Comparison of ENCODE assay signal across 8 cellular contexts in the genomic region with DNA sequence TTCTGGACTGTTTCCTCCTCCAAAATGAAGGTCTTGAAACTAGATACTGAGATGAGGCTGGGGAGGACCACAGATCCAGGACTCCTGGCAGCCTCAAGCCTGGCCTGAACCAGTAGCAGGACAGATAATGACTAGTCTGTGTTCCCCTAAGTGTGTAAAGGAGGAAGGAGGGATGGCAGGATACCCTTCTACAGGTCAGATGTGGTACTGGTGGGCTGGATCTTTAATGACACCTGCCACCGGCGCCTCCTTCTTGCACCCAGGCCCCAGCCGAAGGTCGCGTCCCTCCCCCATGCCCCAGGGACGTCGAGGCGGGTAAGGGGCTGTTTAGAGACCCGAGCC. TPM values are rescaled to one million over a fixed set of nuclear protein-coding genes. Genes with fewer than 3 reads are reported as not detected.
DNase-seq lines count a peak whose midpoint lies in the region; ATAC-seq, FAIRE-seq and TF ChIP-seq lines count a peak whose summit lies in the region.

No MANE protein-coding gene starts in this region.

- FAIRE-seq in K562 (lab: Jason Lieb, UNC) = peak; percentile 65

- in situ Hi-C loops in K562 (cut with MboI) = no loop called here

- H3K9me1 ChIP-seq in K562 (ENCODE audit: control insufficient read depth, insufficient read depth, low read length) = no peaks in the 10 kb centered on the region

- H3K4me3 Mint-ChIP-seq in CD8-positive, alpha-beta memory T cell = peak overlapping the region; percentile 85 to 91 (median 88)

- TF ChIP-seq CTCF in K562 (IDR thresholded peaks at IDR 0.05 in 2 of 3, conservative IDR thresholded peaks at IDR 0.05 in 1 of 3; ENCODE audit: insufficient read depth in 2 of 3, low read depth in 1 of 3, low read length in 3 of 3) (no peak), thyroid gland (IDR thresholded peaks at IDR 0.05) (no peak)

- peak; percentile 8 for ATAC-seq in HG03342 (IDR thresholded peaks at IDR 0.05; ENCODE audit: unreplicated experiment)
- ATAC-seq in K562 = peak; percentile 38
- no peak for ATAC-seq in GM21737 (IDR thresholded peaks at IDR 0.05; ENCODE audit: unreplicated experiment)

- TF ChIP-seq POLR2A in K562 (conservative IDR thresholded peaks at IDR 0.05) (no peak), thyroid gland (IDR thresholded peaks at IDR 0.05) (no peak)

- peak overlapping the region; percentile 95 to 98 for H3K9ac ChIP-seq in K562 (ENCODE audit: insufficient read depth in 1 of 2, low read depth in 2 of 2, low read length in 2 of 2)

- no peaks in the 10 kb centered on the region for H3K9me3 ChIP-seq in CD8-positive, alpha-beta memory T cell (ENCODE audit: low read length)
- H3K9me3 ChIP-seq in K562 (replicated peaks; ENCODE audit: control insufficient read depth, insufficient read depth, low read depth, low read length) (no peaks in the 10 kb centered on the region), thyroid gland (no peaks in the 10 kb centered on the region)

- H3K4me3 ChIP-seq in CD8-positive, alpha-beta memory T cell (ENCODE audit: low read length) = peak overlapping the region; percentile 85
- H3K4me3 ChIP-seq in K562 = peak overlapping the region; percentile 87
- H3K4me3 ChIP-seq in thyroid gland (replicated peaks in 1 of 3) = peak overlapping the region; percentile 96 to 97 (median 96)

- CTCF ChIA-PET in CD8-positive, alpha-beta memory T cell (lab: Charles Lee) = interaction anchor here (1.0 to 5.4 kb wide), 4 partner anchors 26 to 98 kb away, joined by 3 to 30 read pairs (median 4); a partner anchor contains a TSS
- CTCF ChIA-PET in K562 (lab: Yijun Ruan, JAX; ENCODE audit: low intra/inter-chr PET ratio) = no interaction called here

- DNase-seq in CD8-positive, alpha-beta memory T cell = no peak
- peak in 1 of 4 experiments; percentile 16 for DNase-seq in K562 (ENCODE audit: extremely low read depth in 1 of 4, low spot score in 3 of 4)
- DNase-seq in thyroid gland = no peak
- DNase-seq in islet precursor cell = no peak
- no peak for DNase-seq in NCI-H146 (lab: John Stamatoyannopoulos, UW)

- H3K36me3 Mint-ChIP-seq in CD8-positive, alpha-beta memory T cell = peaks cover 0 to 38% (median 6%) of the 10 kb centered on the region in 3 donors

- H3K79me2 ChIP-seq in K562 (ENCODE audit: control insufficient read depth, insufficient read depth, low read length) = peaks cover 20% of the 10 kb centered on the region

- no TSS peak for BruUV-seq in K562 (replicated peaks; lab: Mats Ljungman, UMichigan)

- no peak for TF ChIP-seq RAD21 in K562 (CRISPR knock-in tag; conservative IDR thresholded peaks at IDR 0.05 in 1 of 2, IDR thresholded peaks at IDR 0.05 in 1 of 2)

- no peaks in the 10 kb centered on the region for H3K9me3 Mint-ChIP-seq in CD8-positive, alpha-beta memory T cell

- H3K4me1 Mint-ChIP-seq in CD8-positive, alpha-beta memory T cell = peaks cover 13 to 41% (median 17%) of the 10 kb centered on the region in 3 donors

- no peaks in the 10 kb centered on the region for H3K27me3 Mint-ChIP-seq in CD8-positive, alpha-beta memory T cell

- peaks cover 21% of the 10 kb centered on the region for H3K4me1 ChIP-seq in CD8-positive, alpha-beta memory T cell (ENCODE audit: insufficient read depth, low read length)
- peaks cover 9 to 41% of the 10 kb centered on the region in 2 experiments; a peak in 4 of 5 replicates for H3K4me1 ChIP-seq in K562 (replicated peaks in 1 of 2; ENCODE audit: control insufficient read depth in 2 of 2, insufficient read depth in 2 of 2, low read length in 2 of 2)
- H3K4me1 ChIP-seq in thyroid gland = peaks cover 10 to 17% of the 10 kb centered on the region in 2 donors

- 0% methylated on average over 4 of the region's 9 CpGs for WGBS in K562 (ENCODE audit: insufficient coverage, low coverage, missing lambda C conversion rate)
- 0% methylated on average over 3 of the region's 9 CpGs; no CpG with 5 or more reads in 1 of the 2 donors for WGBS in thyroid gland, 2 donors

- no peaks in the 10 kb centered on the region for H3K27me3 ChIP-seq in CD8-positive, alpha-beta memory T cell (ENCODE audit: insufficient read depth, low read length, poor library complexity, severe bottlenecking)
- no peaks in the 10 kb centered on the region for H3K27me3 ChIP-seq in K562 (ENCODE audit: control insufficient read depth in 2 of 2, insufficient read depth in 2 of 2, low read length in 2 of 2)
- no peaks in the 10 kb centered on the region for H3K27me3 ChIP-seq in layer of hippocampus (ENCODE audit: control insufficient read depth, insufficient read depth, low read length)
- no peaks in the 10 kb centered on the region for H3K27me3 ChIP-seq in thyroid gland

- H4K20me1 ChIP-seq in K562 (replicated peaks; ENCODE audit: control insufficient read depth, insufficient read depth, low read length) = no peaks in the 10 kb centered on the region

- H3K4me2 ChIP-seq in K562 (ENCODE audit: insufficient read depth, low read length) = peak overlapping the region; percentile 100

- intact Hi-C loops in K562 (cut with micrococcal nuclease) = no loop called here
- intact Hi-C loops in thyroid gland (cut with DNase I) = no loop called here

- peak overlapping the region; percentile 84 for H2AFZ ChIP-seq in K562 (ENCODE audit: low read depth, low read length)

- no peak for TF ChIP-seq EP300 in K562 (IDR thresholded peaks at IDR 0.05; ENCODE audit: low read length)

- H3K27ac Mint-ChIP-seq in CD8-positive, alpha-beta memory T cell = peak overlapping the region; percentile 88 to 97 (median 92)

- peaks cover 31% of the 10 kb centered on the region for H3K36me3 ChIP-seq in CD8-positive, alpha-beta memory T cell (ENCODE audit: insufficient read depth, low read length)
- H3K36me3 ChIP-seq in K562 (ENCODE audit: control insufficient read depth, insufficient read depth, low read length) (peaks cover 45% of the 10 kb centered on the region), thyroid gland (peaks cover 59 to 74% of the 10 kb centered on the region in 2 donors)

- POLR2A ChIA-PET in CD8-positive, alpha-beta memory T cell (lab: Charles Lee) = interaction anchor here (1.0 to 2.7 kb wide), 8 partner anchors 16 to 220 kb away, joined by 3 to 45 read pairs (median 8); a partner anchor contains a TSS
- POLR2A ChIA-PET in K562 (lab: Yijun Ruan, JAX) = interaction anchor here (0.6 to 1.4 kb wide), 5 partner anchors 14 to 486 kb away, joined by 3 to 7 read pairs (median 5); a partner anchor contains a TSS

- peak overlapping the region; percentile 92 for H3K27ac ChIP-seq in CD8-positive, alpha-beta memory T cell (ENCODE audit: low read depth, low read length)
- peak overlapping the region; percentile 97 for H3K27ac ChIP-seq in K562 (ENCODE audit: extremely low read depth, low read depth, low read length)
- H3K27ac ChIP-seq in layer of hippocampus (ENCODE audit: low read depth, low read length) = peak overlapping the region; percentile 93
- H3K27ac ChIP-seq in thyroid gland = peak overlapping the region; percentile 90 to 95 (median 91)

RNA-seq across cellular contexts. Expression of a gene that starts 0.6 kb away (rescaled TPM):
- 10 to 100 TPM; 71.8 to 73.9 TPM for total RNA-seq in CD8-positive, alpha-beta memory T cell
- polyA plus RNA-seq in CD8-positive, alpha-beta memory T cell = 32.8 TPM
- total RNA-seq in K562 (2011; cell fraction: chromatin; rRNA removed; ENCODE audit: low replicate concordance) = 72.0 and 145 TPM in 2 replicates
- 82.7 and 95.3 TPM in 2 replicates for total RNA-seq in K562 (2011; cell fraction: nucleolus; rRNA removed)
- 51.1 and 55.9 TPM in 2 replicates for total RNA-seq in K562 (2011; cell fraction: nucleoplasm; rRNA removed)
- total RNA-seq in K562 (2014; rRNA removed) (38.1 and 42.0 TPM in 2 replicates), K562 (2014; rRNA removed; fragmentation: Illumina TruSeq; extraction: Trizol) (15.5 and 20.0 TPM in 2 replicates), K562 (2015; rRNA removed; fragmentation: Illumina TruSeq; extraction: Trizol) (20.8 and 25.2 TPM in 2 replicates), K562 (2021) (64.7 and 65.9 TPM in 2 replicates), thyroid gland (100 to 1,000 TPM in 1 of 4 donors, 10 to 100 TPM in 3; 72.3 to 104 (median 77.4) TPM)
- polyA plus RNA-seq in K562 (2011; rRNA removed) (36.9 and 43.3 TPM in 2 replicates), K562 (2014; fragmentation: Illumina TruSeq; extraction: Trizol) (34.9 and 37.6 TPM in 2 replicates), K562 (2014; fragmentation: Nextera tagmentation; extraction: Ambion mirVana) (under 1 TPM; 0.24 to 0.43 TPM), K562 (2014; rRNA removed) (37.9 and 47.7 TPM in 2 replicates)
- polyA plus RNA-seq in K562 (2011; cell fraction: cytosol; rRNA removed) = 29.8 and 52.3 TPM in 2 replicates
- polyA plus RNA-seq in K562 (2011; cell fraction: nucleus; rRNA removed) = 124 and 151 TPM in 2 replicates
- polyA plus RNA-seq in K562 (2012) = 32.1 and 45.6 TPM in 2 replicates
- 61.0 and 69.3 TPM in 2 replicates for polyA minus RNA-seq in K562 (2011; rRNA and poly(A)+ RNA removed)
- polyA minus RNA-seq in K562 (2011; cell fraction: cytosol; rRNA and poly(A)+ RNA removed) = 30.9 and 34.9 TPM in 2 replicates
- polyA minus RNA-seq in K562 (2011; cell fraction: nucleus; rRNA and poly(A)+ RNA removed) = 32.2 and 36.4 TPM in 2 replicates

RNA-seq across cellular contexts. Expression of a gene that starts 12.8 kb away (rescaled TPM):
- under 1 TPM; 0.58 to 0.77 TPM for total RNA-seq in CD8-positive, alpha-beta memory T cell
- polyA plus RNA-seq in CD8-positive, alpha-beta memory T cell = not detected
- 150 and 415 TPM in 2 replicates for total RNA-seq in K562 (2011; cell fraction: chromatin; rRNA removed; ENCODE audit: low replicate concordance)
- 171 and 192 TPM in 2 replicates for total RNA-seq in K562 (2011; cell fraction: nucleolus; rRNA removed)
- total RNA-seq in K562 (2011; cell fraction: nucleoplasm; rRNA removed) = 123 and 131 TPM in 2 replicates
- total RNA-seq in K562 (2014; rRNA removed) (11.1 and 16.2 TPM in 2 replicates), K562 (2014; rRNA removed; fragmentation: Illumina TruSeq; extraction: Trizol) (4.9 and 6.0 TPM in 2 replicates), K562 (2015; rRNA removed; fragmentation: Illumina TruSeq; extraction: Trizol) (6.4 and 6.7 TPM in 2 replicates), K562 (2021) (17.5 and 17.9 TPM in 2 replicates), thyroid gland (100 to 1,000 TPM; 452 to 573 (median 527) TPM)
- polyA plus RNA-seq in K562 (2011; rRNA removed) (19.9 and 39.0 TPM in 2 replicates), K562 (2014; fragmentation: Illumina TruSeq; extraction: Trizol) (17.2 and 18.4 TPM in 2 replicates), K562 (2014; fragmentation: Nextera tagmentation; extraction: Ambion mirVana) (1 to 10 TPM; 1.4 to 3.0 TPM), K562 (2014; rRNA removed) (22.8 and 26.0 TPM in 2 replicates)
- polyA plus RNA-seq in K562 (2011; cell fraction: cytosol; rRNA removed) = 17.5 and 18.1 TPM in 2 replicates
- polyA plus RNA-seq in K562 (2011; cell fraction: nucleus; rRNA removed) = 458 and 581 TPM in 2 replicates
- polyA plus RNA-seq in K562 (2012) = 23.7 and 43.7 TPM in 2 replicates
- 20.4 and 20.6 TPM in 2 replicates for polyA minus RNA-seq in K562 (2011; rRNA and poly(A)+ RNA removed)
- polyA minus RNA-seq in K562 (2011; cell fraction: cytosol; rRNA and poly(A)+ RNA removed) = 13.8 and 22.3 TPM in 2 replicates
- polyA minus RNA-seq in K562 (2011; cell fraction: nucleus; rRNA and poly(A)+ RNA removed) = 29.9 and 34.7 TPM in 2 replicates

RNA-seq across cellular contexts. Expression of a gene that starts 15.5 kb away (rescaled TPM):
- 100 to 1,000 TPM; 233 to 244 TPM for total RNA-seq in CD8-positive, alpha-beta memory T cell
- 95.8 TPM for polyA plus RNA-seq in CD8-positive, alpha-beta memory T cell
- 244 and 492 TPM in 2 replicates for total RNA-seq in K562 (2011; cell fraction: chromatin; rRNA removed; ENCODE audit: low replicate concordance)
- total RNA-seq in K562 (2011; cell fraction: nucleolus; rRNA removed) = 317 and 343 TPM in 2 replicates
- total RNA-seq in K562 (2011; cell fraction: nucleoplasm; rRNA removed) = 254 and 266 TPM in 2 replicates
- 273 and 315 TPM in 2 replicates for total RNA-seq in K562 (2014; rRNA removed)
- 146 and 170 TPM in 2 replicates for total RNA-seq in K562 (2014; rRNA removed; fragmentation: Illumina TruSeq; extraction: Trizol)
- total RNA-seq in K562 (2015; rRNA removed; fragmentation: Illumina TruSeq; extraction: Trizol) = 176 TPM in 2 replicates
- total RNA-seq in K562 (2021) = 297 and 298 TPM in 2 replicates
- 148 and 237 TPM in 2 replicates for polyA plus RNA-seq in K562 (2011; rRNA removed)
- polyA plus RNA-seq in K562 (2011; cell fraction: cytosol; rRNA removed) = 380 and 435 TPM in 2 replicates
- 784 and 828 TPM in 2 replicates for polyA plus RNA-seq in K562 (2011; cell fraction: nucleus; rRNA removed)
- 296 and 574 TPM in 2 replicates for polyA plus RNA-seq in K562 (2012)
- polyA plus RNA-seq in K562 (2014; fragmentation: Illumina TruSeq; extraction: Trizol) = 305 and 381 TPM in 2 replicates
- 100 to 1,000 TPM; 230 to 310 TPM for polyA plus RNA-seq in K562 (2014; fragmentation: Nextera tagmentation; extraction: Ambion mirVana)
- polyA plus RNA-seq in K562 (2014; rRNA removed) = 249 and 307 TPM in 2 replicates
- 102 and 120 TPM in 2 replicates for polyA minus RNA-seq in K562 (2011; rRNA and poly(A)+ RNA removed)
- 130 and 143 TPM in 2 replicates for polyA minus RNA-seq in K562 (2011; cell fraction: cytosol; rRNA and poly(A)+ RNA removed)
- 162 and 207 TPM in 2 replicates for polyA minus RNA-seq in K562 (2011; cell fraction: nucleus; rRNA and poly(A)+ RNA removed)
- total RNA-seq in thyroid gland = 100 to 1,000 TPM; 158 to 273 (median 251) TPM

RNA-seq across cellular contexts. Expression of a gene that starts 26.2 kb away (rescaled TPM):
- total RNA-seq in CD8-positive, alpha-beta memory T cell = 100 to 1,000 TPM; 122 to 134 TPM
- 30.5 TPM for polyA plus RNA-seq in CD8-positive, alpha-beta memory T cell
- total RNA-seq in K562 (2011; cell fraction: chromatin; rRNA removed; ENCODE audit: low replicate concordance) = 127 and 202 TPM in 2 replicates
- total RNA-seq in K562 (2011; cell fraction: nucleolus; rRNA removed) = 63.0 and 64.2 TPM in 2 replicates
- total RNA-seq in K562 (2011; cell fraction: nucleoplasm; rRNA removed) = 84.8 and 85.2 TPM in 2 replicates
- total RNA-seq in K562 (2014; rRNA removed) = 54.6 and 59.0 TPM in 2 replicates
- total RNA-seq in K562 (2014; rRNA removed; fragmentation: Illumina TruSeq; extraction: Trizol) = 56.7 and 67.5 TPM in 2 replicates
- 54.0 and 55.6 TPM in 2 replicates for total RNA-seq in K562 (2015; rRNA removed; fragmentation: Illumina TruSeq; extraction: Trizol)
- total RNA-seq in K562 (2021) = 74.3 and 81.7 TPM in 2 replicates
- polyA plus RNA-seq in K562 (2011; rRNA removed) = 99.2 and 102 TPM in 2 replicates
- 82.0 and 104 TPM in 2 replicates for polyA plus RNA-seq in K562 (2011; cell fraction: cytosol; rRNA removed)
- 311 and 421 TPM in 2 replicates for polyA plus RNA-seq in K562 (2011; cell fraction: nucleus; rRNA removed)
- polyA plus RNA-seq in K562 (2012) = 30.4 and 39.4 TPM in 2 replicates
- polyA plus RNA-seq in K562 (2014; fragmentation: Illumina TruSeq; extraction: Trizol) = 65.1 and 73.3 TPM in 2 replicates
- polyA plus RNA-seq in K562 (2014; fragmentation: Nextera tagmentation; extraction: Ambion mirVana) = 10 to 100 TPM; 20.1 to 20.5 TPM
- 89.7 and 90.7 TPM in 2 replicates for polyA plus RNA-seq in K562 (2014; rRNA removed)
- 63.1 and 63.9 TPM in 2 replicates for polyA minus RNA-seq in K562 (2011; rRNA and poly(A)+ RNA removed)
- polyA minus RNA-seq in K562 (2011; cell fraction: cytosol; rRNA and poly(A)+ RNA removed) = 60.6 and 78.7 TPM in 2 replicates
- 25.0 and 31.7 TPM in 2 replicates for polyA minus RNA-seq in K562 (2011; cell fraction: nucleus; rRNA and poly(A)+ RNA removed)
- 100 to 1,000 TPM in 2 of 4 donors, 10 to 100 TPM in 2; 79.8 to 342 (median 98.3) TPM for total RNA-seq in thyroid gland

RNA-seq across cellular contexts. Expression of a gene that starts 46.1 kb away (rescaled TPM):
- total RNA-seq in CD8-positive, alpha-beta memory T cell = 10 to 100 TPM; 32.1 to 34.2 TPM
- 0.94 TPM for polyA plus RNA-seq in CD8-positive, alpha-beta memory T cell
- 13.4 and 54.6 TPM in 2 replicates for total RNA-seq in K562 (2011; cell fraction: chromatin; rRNA removed; ENCODE audit: low replicate concordance)
- 53.7 and 63.5 TPM in 2 replicates for total RNA-seq in K562 (2011; cell fraction: nucleolus; rRNA removed)
- 22.3 and 35.1 TPM in 2 replicates for total RNA-seq in K562 (2011; cell fraction: nucleoplasm; rRNA removed)
- 14.3 and 24.7 TPM in 2 replicates for total RNA-seq in K562 (2014; rRNA removed)
- total RNA-seq in K562 (2014; rRNA removed; fragmentation: Illumina TruSeq; extraction: Trizol) = 5.6 and 7.4 TPM in 2 replicates
- 12.2 and 13.0 TPM in 2 replicates for total RNA-seq in K562 (2015; rRNA removed; fragmentation: Illumina TruSeq; extraction: Trizol)
- 18.4 and 18.7 TPM in 2 replicates for total RNA-seq in K562 (2021)
- polyA plus RNA-seq in K562 (2011; rRNA removed) = 14.1 and 15.6 TPM in 2 replicates
- polyA plus RNA-seq in K562 (2011; cell fraction: cytosol; rRNA removed) = 19.2 and 44.4 TPM in 2 replicates
- polyA plus RNA-seq in K562 (2011; cell fraction: nucleus; rRNA removed) = 10.1 and 19.3 TPM in 2 replicates
- polyA plus RNA-seq in K562 (2012) = 14.7 and 17.3 TPM in 2 replicates
- 17.1 and 20.1 TPM in 2 replicates for polyA plus RNA-seq in K562 (2014; fragmentation: Illumina TruSeq; extraction: Trizol)
- under 1 TPM; 0.13 to 0.31 TPM for polyA plus RNA-seq in K562 (2014; fragmentation: Nextera tagmentation; extraction: Ambion mirVana)
- 19.3 and 21.7 TPM in 2 replicates for polyA plus RNA-seq in K562 (2014; rRNA removed)
- polyA minus RNA-seq in K562 (2011; rRNA and poly(A)+ RNA removed) = 15.1 and 20.5 TPM in 2 replicates
- polyA minus RNA-seq in K562 (2011; cell fraction: cytosol; rRNA and poly(A)+ RNA removed) = 12.4 and 16.3 TPM in 2 replicates
- 27.5 and 33.1 TPM in 2 replicates for polyA minus RNA-seq in K562 (2011; cell fraction: nucleus; rRNA and poly(A)+ RNA removed)
- total RNA-seq in thyroid gland = 10 to 100 TPM; 35.2 to 63.7 (median 58.5) TPM
